Comparison of ENCODE assay signal across 14 cellular contexts in genomic region chr7:151844828-151845200, GRCh38.
"Had no signal": no experiment of that assay in that cellular context is flagged by ENCODE, and none has a peak within 500 bp of the region (broad histone marks: within the 10 kb centered on the region; RNA-seq: fewer than 3 reads in every experiment).

No MANE protein-coding gene starts in this region.

- H3K36me3 ChIP-seq: prostate gland, sigmoid colon, suprapubic skin, upper lobe of left lung had no signal

- H3K4me1 ChIP-seq: prostate gland, sigmoid colon had no signal

- H3K27me3 Mint-ChIP-seq: activated naive CD8-positive, alpha-beta T cell; naive thymus-derived CD8-positive, alpha-beta T cell; T-helper 17 cell had no signal

- H3K27ac Mint-ChIP-seq: activated naive CD8-positive, alpha-beta T cell; T-helper 17 cell had no signal

- H3K9me3 ChIP-seq: prostate gland, sigmoid colon, suprapubic skin, upper lobe of left lung had no signal

- H3K27me3 ChIP-seq: sigmoid colon, suprapubic skin, upper lobe of left lung had no signal

- H3K27ac ChIP-seq: prostate gland, sigmoid colon had no signal

- ATAC-seq: naive thymus-derived CD8-positive, alpha-beta T cell; T-helper 17 cell had no signal

- DNase-seq: activated CD4-positive, alpha-beta T cell treated with anti-CD3 and anti-CD28 coated beads, Interleukin-2, amount 50 U/mL, for 1 hour; activated effector memory CD4-positive, alpha-beta T cell treated with Interleukin-2 at 50 U/mL for 16 hours; naive thymus-derived CD8-positive, alpha-beta T cell; sigmoid colon; stimulated activated CD4-positive, alpha-beta T cell treated with anti-CD3 and anti-CD28 coated beads, Interleukin-2, amount 100 ng/mL, for 24 hours; stimulated activated naive CD4-positive, alpha-beta T cell treated with Interleukin-2 at 50 U/mL for 16 hours; T-helper 17 cell; upper lobe of left lung had no signal

- H3K9me3 Mint-ChIP-seq: naive thymus-derived CD8-positive, alpha-beta T cell had no signal

- FAIRE-seq: bronchial epithelial cell, frontal cortex had no signal

- H3K4me3 Mint-ChIP-seq: activated naive CD8-positive, alpha-beta T cell; naive thymus-derived CD8-positive, alpha-beta T cell; T-helper 17 cell had no signal

- H3K4me3 ChIP-seq: lung, prostate gland, sigmoid colon, suprapubic skin, upper lobe of left lung had no signal
